2 cellular contexts compared by ENCODE assay signal in genomic region chr3:127767126-127767525, GRCh38.
TF ChIP-seq lines count a peak whose summit lies in the region.

No MANE protein-coding gene starts in this region.

TF ChIP-seq in SK-N-SH, 30 proteins besides CTCF, POLR2A, EP300 and RAD21 (continued from another document):
- TF ChIP-seq USF2 (IDR thresholded peaks at IDR 0.05; ENCODE audit: borderline replicate concordance, low read depth, low read length): no peak
- TF ChIP-seq, protein P1, sequence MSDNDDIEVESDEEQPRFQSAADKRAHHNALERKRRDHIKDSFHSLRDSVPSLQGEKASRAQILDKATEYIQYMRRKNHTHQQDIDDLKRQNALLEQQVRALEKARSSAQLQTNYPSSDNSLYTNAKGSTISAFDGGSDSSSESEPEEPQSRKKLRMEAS (IDR thresholded peaks at IDR 0.05; ENCODE audit: low read depth): no peak
- TF ChIP-seq CHD2 (IDR thresholded peaks at IDR 0.05; ENCODE audit: low read length, partially characterized antibody): no peak
- no peak for TF ChIP-seq SIN3A (IDR thresholded peaks at IDR 0.05; ENCODE audit: borderline replicate concordance, low read depth, low read length)

TF ChIP-seq in WTC11, 78 proteins besides CTCF, POLR2A, EP300 and RAD21 (continued from another document):
- TF ChIP-seq JAZF1 (CRISPR knock-in tag; IDR thresholded peaks at IDR 0.05) (no peak), ZNF425 (CRISPR knock-in tag; conservative IDR thresholded peaks at IDR 0.05) (no peak), TEAD4 (CRISPR knock-in tag; IDR thresholded peaks at IDR 0.05) (no peak), FOXP1 (CRISPR knock-in tag; IDR thresholded peaks at IDR 0.05; ENCODE audit: borderline replicate concordance) (no peak), RELA (CRISPR knock-in tag; IDR thresholded peaks at IDR 0.05; ENCODE audit: borderline replicate concordance) (no peak), ELF4 (CRISPR knock-in tag; IDR thresholded peaks at IDR 0.05; ENCODE audit: low read depth) (no peak), RORB (CRISPR knock-in tag; IDR thresholded peaks at IDR 0.05) (no peak), ZSCAN18 (CRISPR knock-in tag; IDR thresholded peaks at IDR 0.05) (no peak), EMX1 (CRISPR knock-in tag; IDR thresholded peaks at IDR 0.05) (no peak), CBFB (CRISPR knock-in tag; IDR thresholded peaks at IDR 0.05; ENCODE audit: low read depth) (no peak), ESRRA (CRISPR knock-in tag; IDR thresholded peaks at IDR 0.05; ENCODE audit: borderline replicate concordance) (no peak)
- TF ChIP-seq, protein P2, sequence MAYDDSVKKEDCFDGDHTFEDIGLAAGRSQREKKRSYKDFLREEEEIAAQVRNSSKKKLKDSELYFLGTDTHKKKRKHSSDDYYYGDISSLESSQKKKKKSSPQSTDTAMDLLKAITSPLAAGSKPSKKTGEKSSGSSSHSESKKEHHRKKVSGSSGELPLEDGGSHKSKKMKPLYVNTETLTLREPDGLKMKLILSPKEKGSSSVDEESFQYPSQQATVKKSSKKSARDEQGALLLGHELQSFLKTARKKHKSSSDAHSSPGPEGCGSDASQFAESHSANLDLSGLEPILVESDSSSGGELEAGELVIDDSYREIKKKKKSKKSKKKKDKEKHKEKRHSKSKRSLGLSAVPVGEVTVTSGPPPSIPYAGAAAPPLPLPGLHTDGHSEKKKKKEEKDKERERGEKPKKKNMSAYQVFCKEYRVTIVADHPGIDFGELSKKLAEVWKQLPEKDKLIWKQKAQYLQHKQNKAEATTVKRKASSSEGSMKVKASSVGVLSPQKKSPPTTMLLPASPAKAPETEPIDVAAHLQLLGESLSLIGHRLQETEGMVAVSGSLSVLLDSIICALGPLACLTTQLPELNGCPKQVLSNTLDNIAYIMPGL (CRISPR knock-in tag; IDR thresholded peaks at IDR 0.05): no peak
TF ChIP-seq in WTC11: peak in this region for 0.
